3 cellular contexts compared by ENCODE assay signal in the genomic region with DNA sequence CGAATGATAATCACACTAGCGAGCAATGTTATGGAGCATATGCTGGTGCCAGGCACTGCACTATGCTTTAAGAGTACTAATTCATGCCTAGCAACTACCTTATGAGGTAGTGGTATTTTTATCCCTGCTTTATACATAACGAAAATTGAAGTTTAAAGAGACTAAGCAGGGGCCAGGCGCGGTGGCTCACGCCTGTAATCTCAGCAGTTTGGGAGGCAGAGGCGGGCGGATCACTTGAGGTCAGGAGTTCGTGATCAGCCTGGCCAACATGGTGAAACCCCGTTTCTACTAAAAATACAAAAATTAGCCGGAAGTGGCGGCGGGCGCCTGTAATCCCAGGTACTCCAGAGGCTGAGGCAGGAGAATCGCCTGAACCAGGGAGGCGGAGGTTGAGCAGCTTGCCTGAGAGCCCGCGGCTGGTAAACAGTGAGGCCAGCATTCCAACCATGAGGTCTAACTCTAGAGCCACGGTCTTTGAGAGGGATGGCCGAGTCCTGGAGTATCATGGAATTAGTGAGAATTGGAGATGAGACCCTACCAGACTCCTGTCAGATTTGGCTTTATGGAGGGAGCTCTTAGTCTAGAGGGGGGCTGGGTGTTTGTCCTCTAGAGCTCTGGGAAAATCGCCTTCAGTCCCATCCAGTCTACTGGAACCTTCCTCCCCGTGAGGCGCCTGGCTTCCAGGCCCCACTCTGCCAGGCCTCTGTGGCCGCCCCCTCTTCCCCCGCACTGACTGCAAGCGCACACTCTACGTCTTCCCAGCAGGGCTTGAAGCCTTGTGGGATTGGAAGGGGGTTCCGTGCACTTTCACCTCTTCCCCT.
A peak's percentile ranks its signal among the peaks of the same experiment; 100 is the strongest.
TF ChIP-seq lines count a peak whose summit lies in the region.

No MANE protein-coding gene starts in this region.

TF ChIP-seq in A549, 52 proteins besides CTCF, POLR2A, EP300 and RAD21:
- TF ChIP-seq FOSL2 (IDR thresholded peaks at IDR 0.05), result no peak
- TF ChIP-seq FOSL2 (CRISPR knock-in tag; IDR thresholded peaks at IDR 0.05), result no peak
- no peak for TF ChIP-seq FOXS1 (CRISPR knock-in tag; IDR thresholded peaks at IDR 0.05)
- TF ChIP-seq CBX2 (IDR thresholded peaks at IDR 0.05; ENCODE audit: borderline replicate concordance, low read depth), result no peak
- TF ChIP-seq, protein P1, sequence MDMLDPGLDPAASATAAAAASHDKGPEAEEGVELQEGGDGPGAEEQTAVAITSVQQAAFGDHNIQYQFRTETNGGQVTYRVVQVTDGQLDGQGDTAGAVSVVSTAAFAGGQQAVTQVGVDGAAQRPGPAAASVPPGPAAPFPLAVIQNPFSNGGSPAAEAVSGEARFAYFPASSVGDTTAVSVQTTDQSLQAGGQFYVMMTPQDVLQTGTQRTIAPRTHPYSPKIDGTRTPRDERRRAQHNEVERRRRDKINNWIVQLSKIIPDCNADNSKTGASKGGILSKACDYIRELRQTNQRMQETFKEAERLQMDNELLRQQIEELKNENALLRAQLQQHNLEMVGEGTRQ (IDR thresholded peaks at IDR 0.05), result no peak
- no peak for TF ChIP-seq HDAC2 (IDR thresholded peaks at IDR 0.05)
- no peak for TF ChIP-seq RARB (CRISPR knock-in tag; IDR thresholded peaks at IDR 0.05)
- TF ChIP-seq, protein P2, sequence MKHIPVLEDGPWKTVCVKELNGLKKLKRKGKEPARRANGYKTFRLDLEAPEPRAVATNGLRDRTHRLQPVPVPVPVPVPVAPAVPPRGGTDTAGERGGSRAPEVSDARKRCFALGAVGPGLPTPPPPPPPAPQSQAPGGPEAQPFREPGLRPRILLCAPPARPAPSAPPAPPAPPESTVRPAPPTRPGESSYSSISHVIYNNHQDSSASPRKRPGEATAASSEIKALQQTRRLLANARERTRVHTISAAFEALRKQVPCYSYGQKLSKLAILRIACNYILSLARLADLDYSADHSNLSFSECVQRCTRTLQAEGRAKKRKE (CRISPR knock-in tag; IDR thresholded peaks at IDR 0.05; ENCODE audit: low read depth), result no peak
- TF ChIP-seq MAFK (IDR thresholded peaks at IDR 0.05; ENCODE audit: partially characterized antibody), result no peak
- TF ChIP-seq POLR2AphosphoS2 (conservative IDR thresholded peaks at IDR 0.05; ENCODE audit: low read length), result no peak
- no peak for TF ChIP-seq ESRRA (IDR thresholded peaks at IDR 0.05; ENCODE audit: borderline replicate concordance, low read length)
- TF ChIP-seq CHD4 (IDR thresholded peaks at IDR 0.05; ENCODE audit: borderline replicate concordance), result no peak
- no peak for TF ChIP-seq GATA3 (IDR thresholded peaks at IDR 0.05; ENCODE audit: borderline replicate concordance)
- TF ChIP-seq PHF8 (IDR thresholded peaks at IDR 0.05; ENCODE audit: borderline replicate concordance, low read depth), result no peak
- TF ChIP-seq, protein P3, sequence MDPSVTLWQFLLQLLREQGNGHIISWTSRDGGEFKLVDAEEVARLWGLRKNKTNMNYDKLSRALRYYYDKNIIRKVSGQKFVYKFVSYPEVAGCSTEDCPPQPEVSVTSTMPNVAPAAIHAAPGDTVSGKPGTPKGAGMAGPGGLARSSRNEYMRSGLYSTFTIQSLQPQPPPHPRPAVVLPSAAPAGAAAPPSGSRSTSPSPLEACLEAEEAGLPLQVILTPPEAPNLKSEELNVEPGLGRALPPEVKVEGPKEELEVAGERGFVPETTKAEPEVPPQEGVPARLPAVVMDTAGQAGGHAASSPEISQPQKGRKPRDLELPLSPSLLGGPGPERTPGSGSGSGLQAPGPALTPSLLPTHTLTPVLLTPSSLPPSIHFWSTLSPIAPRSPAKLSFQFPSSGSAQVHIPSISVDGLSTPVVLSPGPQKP (IDR thresholded peaks at IDR 0.05; ENCODE audit: low read depth, low read length), result no peak
- TF ChIP-seq RFX5 (IDR thresholded peaks at IDR 0.05), result no peak
- TF ChIP-seq SREBF2 (IDR thresholded peaks at IDR 0.05), result no peak
- TF ChIP-seq HOXB13 (CRISPR knock-in tag; IDR thresholded peaks at IDR 0.05; ENCODE audit: low read depth), result no peak
- TF ChIP-seq MAZ (IDR thresholded peaks at IDR 0.05; ENCODE audit: borderline replicate concordance, low read depth, low read length), result no peak
- TF ChIP-seq, protein P4, sequence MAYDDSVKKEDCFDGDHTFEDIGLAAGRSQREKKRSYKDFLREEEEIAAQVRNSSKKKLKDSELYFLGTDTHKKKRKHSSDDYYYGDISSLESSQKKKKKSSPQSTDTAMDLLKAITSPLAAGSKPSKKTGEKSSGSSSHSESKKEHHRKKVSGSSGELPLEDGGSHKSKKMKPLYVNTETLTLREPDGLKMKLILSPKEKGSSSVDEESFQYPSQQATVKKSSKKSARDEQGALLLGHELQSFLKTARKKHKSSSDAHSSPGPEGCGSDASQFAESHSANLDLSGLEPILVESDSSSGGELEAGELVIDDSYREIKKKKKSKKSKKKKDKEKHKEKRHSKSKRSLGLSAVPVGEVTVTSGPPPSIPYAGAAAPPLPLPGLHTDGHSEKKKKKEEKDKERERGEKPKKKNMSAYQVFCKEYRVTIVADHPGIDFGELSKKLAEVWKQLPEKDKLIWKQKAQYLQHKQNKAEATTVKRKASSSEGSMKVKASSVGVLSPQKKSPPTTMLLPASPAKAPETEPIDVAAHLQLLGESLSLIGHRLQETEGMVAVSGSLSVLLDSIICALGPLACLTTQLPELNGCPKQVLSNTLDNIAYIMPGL (CRISPR knock-in tag; IDR thresholded peaks at IDR 0.05; ENCODE audit: borderline replicate concordance), result no peak

TF ChIP-seq in SK-N-SH, 30 proteins besides CTCF, POLR2A, EP300 and RAD21:
- TF ChIP-seq, protein P5, sequence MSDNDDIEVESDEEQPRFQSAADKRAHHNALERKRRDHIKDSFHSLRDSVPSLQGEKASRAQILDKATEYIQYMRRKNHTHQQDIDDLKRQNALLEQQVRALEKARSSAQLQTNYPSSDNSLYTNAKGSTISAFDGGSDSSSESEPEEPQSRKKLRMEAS (IDR thresholded peaks at IDR 0.05; ENCODE audit: low read depth), result no peak
- TF ChIP-seq YY1 (IDR thresholded peaks at IDR 0.05; ENCODE audit: low read depth), result no peak
TF ChIP-seq in SK-N-SH: peak in this region for 0.

TF ChIP-seq in HepG2, 621 proteins besides CTCF, POLR2A, EP300 and RAD21:
- 0 out of 2 replicates have a peak, but pooled peaks have one; percentile 7 for TF ChIP-seq ZNF33B (CRISPR knock-in tag; IDR thresholded peaks at IDR 0.05)
- TF ChIP-seq ZNF768 (CRISPR knock-in tag; IDR thresholded peaks at IDR 0.05), result no peak
- TF ChIP-seq, protein P6, sequence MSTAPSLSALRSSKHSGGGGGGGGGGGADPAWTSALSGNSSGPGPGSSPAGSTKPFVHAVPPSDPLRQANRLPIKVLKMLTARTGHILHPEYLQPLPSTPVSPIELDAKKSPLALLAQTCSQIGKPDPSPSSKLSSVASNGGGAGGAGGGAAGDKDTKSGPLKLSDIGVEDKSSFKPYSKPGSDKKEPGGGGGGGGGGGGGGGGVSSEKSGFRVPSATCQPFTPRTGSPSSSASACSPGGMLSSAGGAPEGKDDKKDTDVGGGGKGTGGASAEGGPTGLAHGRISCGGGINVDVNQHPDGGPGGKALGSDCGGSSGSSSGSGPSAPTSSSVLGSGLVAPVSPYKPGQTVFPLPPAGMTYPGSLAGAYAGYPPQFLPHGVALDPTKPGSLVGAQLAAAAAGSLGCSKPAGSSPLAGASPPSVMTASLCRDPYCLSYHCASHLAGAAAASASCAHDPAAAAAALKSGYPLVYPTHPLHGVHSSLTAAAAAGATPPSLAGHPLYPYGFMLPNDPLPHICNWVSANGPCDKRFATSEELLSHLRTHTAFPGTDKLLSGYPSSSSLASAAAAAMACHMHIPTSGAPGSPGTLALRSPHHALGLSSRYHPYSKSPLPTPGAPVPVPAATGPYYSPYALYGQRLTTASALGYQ (CRISPR knock-in tag; IDR thresholded peaks at IDR 0.05), result 0 out of 2 replicates have a peak, but pooled peaks have one; percentile 5
- 0 out of 2 replicates have a peak, but pooled peaks have one; percentile 1 for TF ChIP-seq ZNF274 (CRISPR knock-in tag; IDR thresholded peaks at IDR 0.05)
- TF ChIP-seq, protein P7, sequence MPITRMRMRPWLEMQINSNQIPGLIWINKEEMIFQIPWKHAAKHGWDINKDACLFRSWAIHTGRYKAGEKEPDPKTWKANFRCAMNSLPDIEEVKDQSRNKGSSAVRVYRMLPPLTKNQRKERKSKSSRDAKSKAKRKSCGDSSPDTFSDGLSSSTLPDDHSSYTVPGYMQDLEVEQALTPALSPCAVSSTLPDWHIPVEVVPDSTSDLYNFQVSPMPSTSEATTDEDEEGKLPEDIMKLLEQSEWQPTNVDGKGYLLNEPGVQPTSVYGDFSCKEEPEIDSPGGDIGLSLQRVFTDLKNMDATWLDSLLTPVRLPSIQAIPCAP (CRISPR knock-in tag; IDR thresholded peaks at IDR 0.05; ENCODE audit: low read depth), result no peak
- TF ChIP-seq ZNF792 (CRISPR knock-in tag; IDR thresholded peaks at IDR 0.05), result no peak
- no peak for TF ChIP-seq FOSL2 (CRISPR knock-in tag; IDR thresholded peaks at IDR 0.05)
- TF ChIP-seq RXRB (CRISPR knock-in tag; IDR thresholded peaks at IDR 0.05; ENCODE audit: borderline replicate concordance), result no peak
TF ChIP-seq in HepG2: peak in this region for 3.
